1 cellular context compared by ENCODE assay signal in the genomic region with DNA sequence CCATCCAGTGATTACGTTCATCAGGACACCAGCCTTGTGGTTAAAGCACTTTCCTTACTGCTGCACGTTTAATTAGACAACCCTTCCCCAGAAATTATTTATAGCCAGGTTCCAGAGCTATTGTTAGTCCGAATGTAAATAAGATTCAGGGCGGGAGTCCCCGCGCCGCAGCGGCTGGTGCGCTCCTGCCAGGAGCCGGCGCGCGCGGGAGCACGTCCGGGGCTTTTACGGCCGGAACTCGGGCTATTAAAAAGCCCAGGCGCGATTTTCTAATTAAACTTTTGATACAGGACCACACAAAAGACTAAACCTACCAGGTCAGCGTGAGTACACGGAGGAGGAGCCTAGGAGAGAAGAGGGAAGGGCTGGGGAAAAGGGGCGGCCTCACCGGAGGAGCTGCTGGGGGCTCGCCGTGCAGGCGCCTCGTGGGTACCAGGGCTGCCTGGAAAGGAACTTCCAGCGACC.
TF ChIP-seq lines count a peak whose summit lies in the region.

No MANE protein-coding gene starts in this region.

TF ChIP-seq in SK-N-SH treated with all-trans-retinoic acid at 6 μM for 48 hours, 23 proteins besides CTCF, POLR2A, EP300 and RAD21 (continued from another document):
- no peak for TF ChIP-seq POU6F1 (CRISPR knock-in tag; IDR thresholded peaks at IDR 0.05; ENCODE audit: borderline replicate concordance, low read depth)
- no peak for TF ChIP-seq ZFP3 (CRISPR knock-in tag; IDR thresholded peaks at IDR 0.05)
- no peak for TF ChIP-seq CREB5 (CRISPR knock-in tag; IDR thresholded peaks at IDR 0.05; ENCODE audit: low read depth)
- TF ChIP-seq, protein P1, sequence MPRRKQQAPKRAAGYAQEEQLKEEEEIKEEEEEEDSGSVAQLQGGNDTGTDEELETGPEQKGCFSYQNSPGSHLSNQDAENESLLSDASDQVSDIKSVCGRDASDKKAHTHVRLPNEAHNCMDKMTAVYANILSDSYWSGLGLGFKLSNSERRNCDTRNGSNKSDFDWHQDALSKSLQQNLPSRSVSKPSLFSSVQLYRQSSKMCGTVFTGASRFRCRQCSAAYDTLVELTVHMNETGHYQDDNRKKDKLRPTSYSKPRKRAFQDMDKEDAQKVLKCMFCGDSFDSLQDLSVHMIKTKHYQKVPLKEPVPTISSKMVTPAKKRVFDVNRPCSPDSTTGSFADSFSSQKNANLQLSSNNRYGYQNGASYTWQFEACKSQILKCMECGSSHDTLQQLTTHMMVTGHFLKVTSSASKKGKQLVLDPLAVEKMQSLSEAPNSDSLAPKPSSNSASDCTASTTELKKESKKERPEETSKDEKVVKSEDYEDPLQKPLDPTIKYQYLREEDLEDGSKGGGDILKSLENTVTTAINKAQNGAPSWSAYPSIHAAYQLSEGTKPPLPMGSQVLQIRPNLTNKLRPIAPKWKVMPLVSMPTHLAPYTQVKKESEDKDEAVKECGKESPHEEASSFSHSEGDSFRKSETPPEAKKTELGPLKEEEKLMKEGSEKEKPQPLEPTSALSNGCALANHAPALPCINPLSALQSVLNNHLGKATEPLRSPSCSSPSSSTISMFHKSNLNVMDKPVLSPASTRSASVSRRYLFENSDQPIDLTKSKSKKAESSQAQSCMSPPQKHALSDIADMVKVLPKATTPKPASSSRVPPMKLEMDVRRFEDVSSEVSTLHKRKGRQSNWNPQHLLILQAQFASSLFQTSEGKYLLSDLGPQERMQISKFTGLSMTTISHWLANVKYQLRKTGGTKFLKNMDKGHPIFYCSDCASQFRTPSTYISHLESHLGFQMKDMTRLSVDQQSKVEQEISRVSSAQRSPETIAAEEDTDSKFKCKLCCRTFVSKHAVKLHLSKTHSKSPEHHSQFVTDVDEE (CRISPR knock-in tag; IDR thresholded peaks at IDR 0.05): no peak
